16 cellular contexts compared by ENCODE assay signal in the genomic region with DNA sequence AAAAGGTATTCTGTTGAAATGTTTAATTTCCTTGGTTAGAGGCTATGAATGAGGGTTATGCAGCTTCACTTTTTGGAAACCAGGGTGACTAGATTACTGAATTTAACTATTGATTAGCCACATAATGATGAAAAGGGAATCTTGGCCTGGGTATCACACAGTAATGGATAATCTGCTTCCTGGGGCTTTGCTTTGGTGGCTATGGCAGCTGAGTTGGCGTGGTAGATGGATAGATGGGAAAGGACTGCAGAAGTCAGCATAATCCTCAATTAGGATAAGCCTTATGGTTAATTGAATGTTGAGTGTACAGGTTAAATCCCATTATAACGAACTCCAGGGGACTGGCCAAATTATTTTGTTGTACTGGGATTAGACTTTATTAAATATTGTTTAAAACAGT. TPM values are rescaled to one million over a fixed set of nuclear protein-coding genes. Genes with fewer than 3 reads are reported as not detected.
DNase-seq lines count a peak whose midpoint lies in the region; ATAC-seq, FAIRE-seq and TF ChIP-seq lines count a peak whose summit lies in the region.
"Had no signal": no experiment of that assay in that cellular context is flagged by ENCODE, and none has a peak within 500 bp of the region (broad histone marks: within the 10 kb centered on the region; RNA-seq: fewer than 3 reads in every experiment).

No MANE protein-coding gene starts in this region.

- ATAC-seq in HepG2 (no peak), right lobe of liver (no peak), HG03432 (IDR thresholded peaks at IDR 0.05; ENCODE audit: unreplicated experiment) (no peak)
- no peak for ATAC-seq in stimulated activated naive B cell treated with anti-CD40 and anti-IgM and Interleukin-4, amounts not matched to agents 10 μg/mL and 1 μg/mL and 100 μg/mL, for 72 hours (replicated peaks)
- ATAC-seq: psoas muscle had no signal

- BruUV-seq in HepG2 (replicated peaks; lab: Mats Ljungman, UMichigan): no TSS peak

- no peak for FAIRE-seq in HepG2 (lab: Jason Lieb, UNC)
- FAIRE-seq: GM12891 had no signal

- H3K27me3 ChIP-seq in HepG2 (ENCODE audit: control insufficient read depth in 1 of 2, insufficient read depth in 2 of 2, low read length in 2 of 2): no peaks in the 10 kb centered on the region; a peak in 1 of 5 replicates
- no peaks in the 10 kb centered on the region for H3K27me3 ChIP-seq in right lobe of liver
- H3K27me3 ChIP-seq: SJSA1 had no signal

- TF ChIP-seq CTCF in HepG2 (CRISPR knock-in tag; IDR thresholded peaks at IDR 0.05): no peak
- no peak for TF ChIP-seq CTCF in right lobe of liver (IDR thresholded peaks at IDR 0.05)

- H3K27ac ChIP-seq in HepG2 (ENCODE audit: extremely low read length, insufficient read depth, low read length): no peak overlapping the region
- peak overlapping the region in 1 of 3 donors; percentile 26 for H3K27ac ChIP-seq in right lobe of liver
- H3K27ac ChIP-seq: psoas muscle, SJSA1 had no signal

- H3K4me2 ChIP-seq in HepG2 (ENCODE audit: low read depth, low read length): peak overlapping the region; percentile 43; the same call in 1 of the 2 replicates

- peaks cover 65% of the 10 kb centered on the region for H3K4me1 ChIP-seq in HepG2 (ENCODE audit: insufficient read depth, low read length)
- peaks cover 0 to 44% (median 6%) of the 10 kb centered on the region in 4 donors for H3K4me1 ChIP-seq in right lobe of liver

- 46% methylated on average over 2 of the region's 2 CpGs for WGBS in HepG2 (ENCODE audit: low lambda C conversion rate)
- WGBS in right lobe of liver (ENCODE audit: insufficient coverage, low coverage, low lambda C conversion rate, missing lambda C conversion rate): 41% methylated on average over 2 of the region's 2 CpGs

- no peak overlapping the region for H3K9ac ChIP-seq in HepG2 (ENCODE audit: insufficient read depth, low read depth, low read length)

- no peak overlapping the region for H2AFZ ChIP-seq in HepG2 (ENCODE audit: low read length)

- in situ Hi-C loops in HepG2 (cut with HindIII; ENCODE audit: extremely low pct_ligation_motif_present, low pct_unique_long_range_greater_than_20kb): no loop called here

- TF ChIP-seq POLR2A in HepG2 (IDR thresholded peaks at IDR 0.05; ENCODE audit: insufficient read depth in 1 of 2, low read depth in 2 of 2, low read length in 2 of 2) (no peak), right lobe of liver (IDR thresholded peaks at IDR 0.05) (no peak)

- no peak for TF ChIP-seq RAD21 in HepG2 (CRISPR knock-in tag; IDR thresholded peaks at IDR 0.05)

- H3K4me3 ChIP-seq in HepG2 (replicated peaks in 1 of 3; ENCODE audit: insufficient read depth in 1 of 3, low read depth in 2 of 3, low read length in 3 of 3): no peak overlapping the region
- H3K4me3 ChIP-seq in right lobe of liver: no peak overlapping the region
- H3K4me3 ChIP-seq: psoas muscle, SJSA1 had no signal

- peaks cover 64% of the 10 kb centered on the region for H3K4me1 Mint-ChIP-seq in activated naive CD8-positive, alpha-beta T cell (ENCODE audit: low read depth)
- peaks cover 35 to 59% of the 10 kb centered on the region in 2 donors for H3K4me1 Mint-ChIP-seq in stimulated activated naive B cell treated with anti-CD40 and anti-IgM and Interleukin-4, amounts not matched to agents 10 μg/mL and 1 μg/mL and 100 μg/mL, for 72 hours

- H3K9me3 ChIP-seq in HepG2 (ENCODE audit: low read length) (no peaks in the 10 kb centered on the region), right lobe of liver (no peaks in the 10 kb centered on the region)
- H3K9me3 ChIP-seq: psoas muscle, SJSA1 had no signal

- peaks cover 96% of the 10 kb centered on the region for H3K79me2 ChIP-seq in HepG2 (ENCODE audit: insufficient read depth, low read length)

- POLR2A ChIA-PET in HepG2 (lab: Yijun Ruan, JAX): interaction anchor here (1.1 kb wide), 1 partner anchor 14 kb away, joined by 3 read pairs; no protein-coding TSS in a partner anchor

- H3K36me3 Mint-ChIP-seq in activated naive CD8-positive, alpha-beta T cell: peaks cover 18% of the 10 kb centered on the region
- H3K36me3 Mint-ChIP-seq in stimulated activated naive B cell treated with anti-CD40 and anti-IgM and Interleukin-4, amounts not matched to agents 10 μg/mL and 1 μg/mL and 100 μg/mL, for 72 hours: peaks cover 40 to 50% of the 10 kb centered on the region in 2 donors

- peak overlapping the region; percentile 89 for H3K27ac Mint-ChIP-seq in activated naive CD8-positive, alpha-beta T cell
- H3K27ac Mint-ChIP-seq in stimulated activated naive B cell treated with anti-CD40 and anti-IgM and Interleukin-4, amounts not matched to agents 10 μg/mL and 1 μg/mL and 100 μg/mL, for 72 hours: peak overlapping the region; percentile 73
- H3K27ac Mint-ChIP-seq: dendritic cell treated with granulocyte-macrophage colony-stimulating factor and Interleukin-4, amounts not matched to agents 40 ng/mL and 50 ng/mL, for 4 days had no signal

- DNase-seq in HepG2 (ENCODE audit: low spot score) (no peak), right lobe of liver (no peak), NCI-H524 treated with DMSO at 0.1 percent for 48 hours (lab: John Stamatoyannopoulos, UW) (peak; percentile 62), GM19238 (ENCODE audit: insufficient read length, low spot score) (no peak), NCI-H510A (lab: John Stamatoyannopoulos, UW) (no peak)
- DNase-seq in stimulated activated naive B cell treated with anti-CD40 and anti-IgM and Interleukin-4, amounts not matched to agents 10 μg/mL and 1 μg/mL and 100 μg/mL, for 72 hours: no peak
- DNase-seq: AML-193, DMS79, hippocampal formation, NCI-H2081 treated with DMSO at 0.1 percent for 48 hours, psoas muscle had no signal

- H4K20me1 ChIP-seq in HepG2 (ENCODE audit: insufficient read depth, low read length): peaks cover 31% of the 10 kb centered on the region

- CTCF ChIA-PET in HepG2 (lab: Yijun Ruan, JAX; ENCODE audit: low intra/inter-chr PET ratio, low total read pairs): no interaction called here

- peaks cover 0 to 4% of the 10 kb centered on the region in 2 experiments; a peak in 1 of 5 replicates for H3K36me3 ChIP-seq in HepG2 (replicated peaks in 1 of 2; ENCODE audit: control insufficient read depth in 1 of 2, insufficient read depth in 2 of 2, low read length in 2 of 2)
- no peaks in the 10 kb centered on the region for H3K36me3 ChIP-seq in right lobe of liver
- H3K36me3 ChIP-seq: SJSA1 had no signal

- H3K27me3 Mint-ChIP-seq in activated naive CD8-positive, alpha-beta T cell: no peaks in the 10 kb centered on the region
- no peaks in the 10 kb centered on the region for H3K27me3 Mint-ChIP-seq in stimulated activated naive B cell treated with anti-CD40 and anti-IgM and Interleukin-4, amounts not matched to agents 10 μg/mL and 1 μg/mL and 100 μg/mL, for 72 hours
- H3K27me3 Mint-ChIP-seq: dendritic cell treated with granulocyte-macrophage colony-stimulating factor and Interleukin-4, amounts not matched to agents 40 ng/mL and 50 ng/mL, for 4 days had no signal

- TF ChIP-seq EP300 in HepG2 (IDR thresholded peaks at IDR 0.05; ENCODE audit: low read depth in 2 of 2, low read length in 2 of 2) (no peak), HepG2 (CRISPR knock-in tag; IDR thresholded peaks at IDR 0.05; ENCODE audit: borderline replicate concordance) (no peak)

- no peaks in the 10 kb centered on the region for H3K9me3 Mint-ChIP-seq in activated naive CD8-positive, alpha-beta T cell (ENCODE audit: low read depth)
- no peaks in the 10 kb centered on the region for H3K9me3 Mint-ChIP-seq in stimulated activated naive B cell treated with anti-CD40 and anti-IgM and Interleukin-4, amounts not matched to agents 10 μg/mL and 1 μg/mL and 100 μg/mL, for 72 hours
- H3K9me3 Mint-ChIP-seq: dendritic cell treated with granulocyte-macrophage colony-stimulating factor and Interleukin-4, amounts not matched to agents 40 ng/mL and 50 ng/mL, for 4 days had no signal

- intact Hi-C loops in HepG2 (cut with micrococcal nuclease; ENCODE audit: unreplicated experiment) (loop anchor here (5.0 kb wide), 1 partner anchor 50 kb away; no protein-coding TSS in a partner anchor), right lobe of liver (cut with DNase I) (no loop called here)

- peak overlapping the region; percentile 77 for H3K4me3 Mint-ChIP-seq in activated naive CD8-positive, alpha-beta T cell
- H3K4me3 Mint-ChIP-seq in stimulated activated naive B cell treated with anti-CD40 and anti-IgM and Interleukin-4, amounts not matched to agents 10 μg/mL and 1 μg/mL and 100 μg/mL, for 72 hours: peak overlapping the region; percentile 55 to 70
- H3K4me3 Mint-ChIP-seq: dendritic cell treated with granulocyte-macrophage colony-stimulating factor and Interleukin-4, amounts not matched to agents 40 ng/mL and 50 ng/mL, for 4 days had no signal

TF ChIP-seq in HepG2, 621 proteins besides CTCF, POLR2A, EP300 and RAD21 (continues in another document):
- no peak for TF ChIP-seq ZNF703 (CRISPR knock-in tag; IDR thresholded peaks at IDR 0.05; ENCODE audit: borderline replicate concordance)
- TF ChIP-seq ZNF652 (CRISPR knock-in tag; IDR thresholded peaks at IDR 0.05; ENCODE audit: borderline replicate concordance, low read depth): peak; percentile 43; the same call in 1 of the 2 replicates
- TF ChIP-seq ZSCAN20 (CRISPR knock-in tag; IDR thresholded peaks at IDR 0.05; ENCODE audit: borderline replicate concordance): no peak

RNA-seq across cellular contexts. Expression of a gene that starts 5.2 kb away (rescaled TPM):
- 56.8 and 76.2 TPM in 2 replicates for total RNA-seq in HepG2 (2016; rRNA removed; fragmentation: Illumina TruSeq; extraction: Trizol)
- total RNA-seq in HepG2 (2016; cell fraction: cytosol; rRNA removed; fragmentation: Illumina TruSeq; extraction: Trizol; ENCODE audit: low read depth): 30.2 and 36.5 TPM in 2 replicates
- total RNA-seq in HepG2 (2016; cell fraction: insoluble cytoplasmic fraction; rRNA removed; fragmentation: Illumina TruSeq; extraction: Trizol): 56.0 and 74.0 TPM in 2 replicates
- total RNA-seq in HepG2 (2016; cell fraction: membrane; rRNA removed; fragmentation: Illumina TruSeq; extraction: Trizol): 34.2 and 36.7 TPM in 2 replicates
- total RNA-seq in HepG2 (2016; cell fraction: nucleus; rRNA removed; fragmentation: Illumina TruSeq; extraction: Trizol): 59.3 and 64.3 TPM in 2 replicates
- 25.0 and 35.0 TPM in 2 replicates for polyA plus RNA-seq in HepG2 (2011; rRNA removed)
- polyA plus RNA-seq in HepG2 (2011; cell fraction: cytosol; rRNA removed): 17.2 and 18.9 TPM in 2 replicates
- polyA plus RNA-seq in HepG2 (2011; cell fraction: nucleus; rRNA removed): 36.9 and 40.6 TPM in 2 replicates
- 22.6 and 26.9 TPM in 2 replicates for polyA plus RNA-seq in HepG2 (2012)
- 2.0 and 2.4 TPM in 2 replicates for polyA plus RNA-seq in HepG2 (2016; cell fraction: cytosol; fragmentation: Illumina TruSeq; extraction: Trizol; ENCODE audit: low read depth)
- 40.1 and 40.4 TPM in 2 replicates for polyA plus RNA-seq in HepG2 (2016; cell fraction: insoluble cytoplasmic fraction; fragmentation: Illumina TruSeq; extraction: Trizol; ENCODE audit: low read depth)
- 5.5 and 5.7 TPM in 2 replicates for polyA plus RNA-seq in HepG2 (2016; cell fraction: membrane; fragmentation: Illumina TruSeq; extraction: Trizol; ENCODE audit: low read depth)
- 53.5 and 57.7 TPM in 2 replicates for polyA plus RNA-seq in HepG2 (2016; cell fraction: nucleus; fragmentation: Illumina TruSeq; extraction: Trizol; ENCODE audit: insufficient read depth, low read depth)
- 49.8 and 56.6 TPM in 2 replicates for polyA minus RNA-seq in HepG2 (2011; rRNA and poly(A)+ RNA removed; ENCODE audit: low replicate concordance)
- polyA minus RNA-seq in HepG2 (2011; cell fraction: cytosol; rRNA and poly(A)+ RNA removed): 41.6 and 42.5 TPM in 2 replicates
- 75.8 and 76.3 TPM in 2 replicates for polyA minus RNA-seq in HepG2 (2011; cell fraction: nucleus; rRNA and poly(A)+ RNA removed)
- 10 to 100 TPM; 11.2 to 15.1 (median 13.8) TPM for total RNA-seq in right lobe of liver
